ENCODE assay signal across 32 cellular contexts in the genomic region with DNA sequence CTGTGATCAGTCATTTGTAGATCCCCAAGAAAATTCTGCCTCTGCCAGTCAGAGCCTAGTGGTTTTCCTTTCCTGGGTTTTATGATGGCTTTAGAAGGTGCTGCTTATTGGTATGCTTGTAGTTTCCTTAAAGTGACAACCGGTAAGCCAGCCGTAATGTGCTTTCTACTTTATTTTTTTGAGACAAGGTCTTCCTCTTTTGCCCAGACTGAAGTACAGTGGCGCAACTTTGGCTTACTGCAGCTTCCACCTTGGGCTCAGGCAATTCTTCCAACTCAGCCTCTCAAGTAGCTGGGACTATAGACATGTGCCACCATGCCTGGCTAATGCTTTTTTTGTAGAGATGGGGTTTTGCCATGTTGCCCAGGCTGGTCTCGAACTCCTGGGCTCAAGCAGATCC. TPM values are rescaled to one million over a fixed set of nuclear protein-coding genes. Genes with fewer than 3 reads are reported as not detected.
DNase-seq lines count a peak whose midpoint lies in the region; ATAC-seq, FAIRE-seq and TF ChIP-seq lines count a peak whose summit lies in the region.
"Had no signal": no experiment of that assay in that cellular context is flagged by ENCODE, and none has a peak within 500 bp of the region (broad histone marks: within the 10 kb centered on the region; RNA-seq: fewer than 3 reads in every experiment).

No MANE protein-coding gene starts in this region.

- no peak overlapping the region for H3K4me3 Mint-ChIP-seq in osteocyte (ENCODE audit: unreplicated experiment)
- H3K4me3 Mint-ChIP-seq: activated B cell treated with CpG ODN at 0.5 μM for 24 hours; CD4-positive, alpha-beta memory T cell; endodermal cell; natural killer cell treated with Interleukin-12 subunit alpha and Interleukin-12 subunit beta and Interleukin-15 and Interleukin-18, amount 100 ng/mL, for 72 hours; stimulated activated memory B cell treated with anti-CD40 and anti-IgM and Interleukin-4, amounts not matched to agents 10 μg/mL and 1 μg/mL and 100 μg/mL, for 72 hours had no signal

- no peak overlapping the region for H3K27ac ChIP-seq in substantia nigra (ENCODE audit: low read depth, low read length, poor library complexity, severe bottlenecking)
- H3K27ac ChIP-seq: adrenal gland, breast epithelium, SK-N-MC, testis had no signal

- no peaks in the 10 kb centered on the region for H3K36me3 ChIP-seq in bronchial epithelial cell (ENCODE audit: control insufficient read depth, insufficient read depth, low read length)
- H3K36me3 ChIP-seq: adrenal gland, breast epithelium had no signal

- FAIRE-seq in bronchial epithelial cell (lab: Jason Lieb, UNC): peak; percentile 36
- FAIRE-seq: G401.6, small intestine had no signal

- H3K9me3 Mint-ChIP-seq in osteocyte (ENCODE audit: unreplicated experiment): no peaks in the 10 kb centered on the region
- H3K9me3 Mint-ChIP-seq: activated B cell treated with CpG ODN at 0.5 μM for 24 hours; CD4-positive, alpha-beta memory T cell; endodermal cell; natural killer cell treated with Interleukin-12 subunit alpha and Interleukin-12 subunit beta and Interleukin-15 and Interleukin-18, amount 100 ng/mL, for 72 hours; stimulated activated memory B cell treated with anti-CD40 and anti-IgM and Interleukin-4, amounts not matched to agents 10 μg/mL and 1 μg/mL and 100 μg/mL, for 72 hours had no signal

- DNase-seq in GF-D8 (lab: John Stamatoyannopoulos, UW): peak; percentile 86
- peak; percentile 80 for DNase-seq in NOMO-1 treated with DMSO at 0.1 percent for 48 hours (lab: John Stamatoyannopoulos, UW; ENCODE audit: unreplicated experiment)
- DNase-seq in bronchial epithelial cell (ENCODE audit: low read depth): no peak
- DNase-seq in osteocyte (ENCODE audit: extremely low spot score, unreplicated experiment): no peak
- DNase-seq in kidney glomerular epithelial cell (lab: John Stamatoyannopoulos, UW): no peak
- DNase-seq in substantia nigra (lab: John Stamatoyannopoulos, UW): no peak
- no peak for DNase-seq in omental fat pad (ENCODE audit: low spot score)
- DNase-seq: activated B cell treated with CpG ODN at 0.5 μM for 24 hours; activated naive CD4-positive, alpha-beta T cell; activated T-cell treated with anti-CD3 and anti-CD28 coated beads, Interleukin-2, amount 50 U/mL, for 1 hour; adrenal gland; CD4-positive, alpha-beta memory T cell; cortex of kidney; endodermal cell; glutamatergic neuron; H7; left cardiac atrium; midbrain; NCI-H2029; NCI-H345; NCI-H774; small intestine; stimulated activated CD4-positive, alpha-beta T cell treated with anti-CD3 and anti-CD28 coated beads, Interleukin-2, amount 100 ng/mL, for 24 hours; T-helper 9 cell; testis had no signal

- no peak overlapping the region for H3K4me3 ChIP-seq in bronchial epithelial cell (ENCODE audit: low read depth, low read length)
- H3K4me3 ChIP-seq: adrenal gland, breast epithelium, SK-N-MC, testis had no signal

- H3K36me3 Mint-ChIP-seq in osteocyte (ENCODE audit: unreplicated experiment): peaks cover under 1% of the 10 kb centered on the region

- peak overlapping the region; percentile 41 for H3K27ac Mint-ChIP-seq in osteocyte (ENCODE audit: unreplicated experiment)
- H3K27ac Mint-ChIP-seq: activated B cell treated with CpG ODN at 0.5 μM for 24 hours; CD4-positive, alpha-beta memory T cell; endodermal cell; natural killer cell treated with Interleukin-12 subunit alpha and Interleukin-12 subunit beta and Interleukin-15 and Interleukin-18, amount 100 ng/mL, for 72 hours; stimulated activated memory B cell treated with anti-CD40 and anti-IgM and Interleukin-4, amounts not matched to agents 10 μg/mL and 1 μg/mL and 100 μg/mL, for 72 hours had no signal

- no peaks in the 10 kb centered on the region for H3K27me3 ChIP-seq in bronchial epithelial cell (ENCODE audit: control insufficient read depth, insufficient read depth, low read length)
- H3K27me3 ChIP-seq: adrenal gland, breast epithelium, testis had no signal

- no peak for TF ChIP-seq CTCF in bronchial epithelial cell (IDR thresholded peaks at IDR 0.05; ENCODE audit: insufficient read depth, low read length, severe bottlenecking)
- no peak for TF ChIP-seq CTCF in osteocyte (IDR thresholded peaks at IDR 0.05)
- no peak for TF ChIP-seq CTCF in omental fat pad (IDR thresholded peaks at IDR 0.05)

- peaks cover 4% of the 10 kb centered on the region for H3K4me1 Mint-ChIP-seq in osteocyte (ENCODE audit: unreplicated experiment)
- H3K4me1 Mint-ChIP-seq: activated B cell treated with CpG ODN at 0.5 μM for 24 hours; CD4-positive, alpha-beta memory T cell; stimulated activated memory B cell treated with anti-CD40 and anti-IgM and Interleukin-4, amounts not matched to agents 10 μg/mL and 1 μg/mL and 100 μg/mL, for 72 hours had no signal

- ATAC-seq in omental fat pad (ENCODE audit: low FRiP score) (no peak), HG02852 (IDR thresholded peaks at IDR 0.05; ENCODE audit: unreplicated experiment) (no peak)
- ATAC-seq: left cardiac atrium; natural killer cell treated with Interleukin-12 subunit alpha and Interleukin-12 subunit beta and Interleukin-15 and Interleukin-18, amount 100 ng/mL, for 72 hours; Panc1; stimulated activated memory B cell treated with anti-CD40 and anti-IgM and Interleukin-4, amounts not matched to agents 10 μg/mL and 1 μg/mL and 100 μg/mL, for 72 hours had no signal

- H3K27me3 Mint-ChIP-seq in osteocyte (ENCODE audit: unreplicated experiment): no peaks in the 10 kb centered on the region
- H3K27me3 Mint-ChIP-seq: activated B cell treated with CpG ODN at 0.5 μM for 24 hours; CD4-positive, alpha-beta memory T cell; natural killer cell treated with Interleukin-12 subunit alpha and Interleukin-12 subunit beta and Interleukin-15 and Interleukin-18, amount 100 ng/mL, for 72 hours; stimulated activated memory B cell treated with anti-CD40 and anti-IgM and Interleukin-4, amounts not matched to agents 10 μg/mL and 1 μg/mL and 100 μg/mL, for 72 hours had no signal

RNA-seq across cellular contexts. Expression of a gene that starts 23.5 kb away (rescaled TPM):
- 2.1 and 2.2 TPM in 2 replicates for total RNA-seq in bronchial epithelial cell
- total RNA-seq in osteocyte: 6.3 and 7.1 TPM in 2 replicates
- total RNA-seq in omental fat pad: 1 to 10 TPM; 2.3 to 8.0 (median 3.1) TPM

RNA-seq across cellular contexts. Expression of a gene that starts 23.6 kb away (rescaled TPM):
- total RNA-seq in bronchial epithelial cell: 15.8 and 18.4 TPM in 2 replicates
- total RNA-seq in osteocyte: 11.1 and 11.4 TPM in 2 replicates
- total RNA-seq in omental fat pad: 10 to 100 TPM in 2 of 4 donors, 1 to 10 TPM in 2; 7.9 to 28.1 (median 9.7) TPM

RNA-seq across cellular contexts. Expression of a gene that starts 32.0 kb away (rescaled TPM):
- total RNA-seq in bronchial epithelial cell: 21.9 and 38.4 TPM in 2 replicates
- total RNA-seq in osteocyte: 32.5 and 40.7 TPM in 2 replicates
- total RNA-seq in omental fat pad: 100 to 1,000 TPM in 2 of 4 donors, 10 to 100 TPM in 2; 58.5 to 150 (median 101) TPM

Comparison
In these comparisons a context has a peak if more than half of its experiments do, and no peak if none do; other contexts are left out.
1. DNase-seq: peak in GF-D8 (single experiment) and NOMO-1 treated with DMSO at 0.1 percent for 48 hours (single experiment); none in bronchial epithelial cell (single experiment), osteocyte (single experiment), kidney glomerular epithelial cell (single experiment), substantia nigra (0 of 49) and omental fat pad (single experiment).